In the genomic region with DNA sequence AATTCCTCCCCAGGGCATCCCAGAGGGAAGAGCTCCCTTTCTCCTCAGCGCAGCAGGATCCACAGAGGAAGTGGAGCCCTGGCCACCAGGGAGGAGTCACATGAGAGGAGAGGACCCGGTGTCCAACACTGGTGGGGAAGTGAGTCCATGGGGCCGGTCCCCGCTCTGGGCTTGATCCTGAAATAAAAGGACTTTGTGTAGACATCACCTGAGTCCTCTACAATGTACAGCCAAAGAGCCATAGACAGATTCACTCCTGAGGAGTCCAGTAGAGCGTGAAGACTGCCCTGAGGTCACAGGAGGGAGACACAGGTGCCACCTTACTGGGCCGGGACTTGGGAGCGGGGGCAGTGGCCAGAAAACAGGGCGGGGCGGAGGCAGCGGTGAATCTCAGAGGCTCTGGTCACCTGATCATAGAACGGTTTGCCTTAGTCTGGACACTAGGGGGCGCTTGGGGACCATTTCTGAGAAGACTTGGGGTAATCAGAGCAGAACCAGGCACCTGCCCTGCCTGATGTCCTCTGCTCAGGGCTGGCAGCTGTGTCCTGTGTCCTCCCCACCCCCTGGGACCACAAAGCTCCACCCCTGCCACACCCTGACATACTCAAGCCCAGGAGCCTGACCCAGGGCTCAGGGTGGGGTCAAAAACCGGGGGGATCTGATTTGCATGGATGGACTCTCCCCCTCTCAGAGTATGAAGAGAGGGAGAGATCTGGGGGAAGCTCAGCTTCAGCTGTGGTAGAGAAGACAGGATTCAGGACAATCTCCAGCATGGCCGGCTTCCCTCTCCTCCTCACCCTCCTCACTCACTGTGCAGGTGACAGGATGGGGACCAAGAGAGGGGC, we compare ENCODE assay signal across 9 cellular contexts.
A peak's percentile ranks its signal among the peaks of the same experiment; 100 is the strongest.
DNase-seq lines count a peak whose midpoint lies in the region; ATAC-seq, FAIRE-seq and TF ChIP-seq lines count a peak whose summit lies in the region.
"Had no signal": no experiment of that assay in that cellular context is flagged by ENCODE, and none has a peak within 500 bp of the region (broad histone marks: within the 10 kb centered on the region; RNA-seq: fewer than 3 reads in every experiment).

No MANE protein-coding gene starts in this region.

- ATAC-seq in GM21528 (IDR thresholded peaks at IDR 0.05; ENCODE audit: low FRiP score, unreplicated experiment): peak; percentile 73
- peak; percentile 78 to 99 (median 96) for ATAC-seq in pancreas
- peak; percentile 95 for ATAC-seq in upper lobe of right lung

- no peaks in the 10 kb centered on the region for H3K36me3 Mint-ChIP-seq in Caco-2 (ENCODE audit: insufficient read depth, unreplicated experiment)

- no peaks in the 10 kb centered on the region for H3K79me2 ChIP-seq in Loucy (ENCODE audit: insufficient read depth, low read length)

- TF ChIP-seq CTCF in Caco-2 (IDR thresholded peaks at IDR 0.05; ENCODE audit: insufficient read depth in 1 of 2, low read depth in 1 of 2, low read length in 1 of 2, severe bottlenecking in 1 of 2, unreplicated experiment in 1 of 2): peak; percentile 67 to 79
- TF ChIP-seq CTCF in Loucy (conservative IDR thresholded peaks at IDR 0.05; ENCODE audit: low read length): peak; percentile 78
- TF ChIP-seq CTCF in pancreas (IDR thresholded peaks at IDR 0.05): peak; percentile 37 to 55 (median 50)
- TF ChIP-seq CTCF in upper lobe of right lung (IDR thresholded peaks at IDR 0.05): peak; percentile 60

- H3K27me3 Mint-ChIP-seq in Caco-2 (ENCODE audit: insufficient read depth, unreplicated experiment): peaks cover 16% of the 10 kb centered on the region

- H3K27ac ChIP-seq in pancreas: no peak overlapping the region
- H3K27ac ChIP-seq in upper lobe of right lung: no peak overlapping the region

- H3K4me1 Mint-ChIP-seq in Caco-2 (ENCODE audit: low read depth, unreplicated experiment): no peaks in the 10 kb centered on the region

- POLR2A ChIA-PET in Caco-2 (lab: Charles Lee): no interaction called here

- peak; percentile 88 to 91 for DNase-seq in Caco-2
- peak; percentile 51 for DNase-seq in RPMI7951 (ENCODE audit: low read depth)
- peak; percentile 35 to 47 for DNase-seq in activated T-helper 1 cell treated with anti-CD3 and anti-CD28 coated beads, Interleukin-2, amount 50 U/mL, for 16 hours (ENCODE audit: low read depth in 1 of 2, low spot score in 1 of 2)
- DNase-seq in frontal cortex (ENCODE audit: low spot score in 2 of 2): peak; percentile 63 to 71
- peak; percentile 67 to 89 (median 78) for DNase-seq in pancreas
- DNase-seq in upper lobe of right lung: peak; percentile 80

- intact Hi-C loops in Caco-2 (cut with micrococcal nuclease; ENCODE audit: unreplicated experiment): loop anchor here (1.0 to 2.0 kb wide), 3 partner anchors 14 to 65 kb away; no protein-coding TSS in a partner anchor
- intact Hi-C loops in pancreas (cut with DNase I): no loop called here
- intact Hi-C loops in upper lobe of right lung (cut with DNase I): no loop called here

- H3K36me3 ChIP-seq in Caco-2 (ENCODE audit: control insufficient read depth, insufficient read depth, low read length) (no peaks in the 10 kb centered on the region), Loucy (ENCODE audit: insufficient read depth, low read length) (no peaks in the 10 kb centered on the region), pancreas (no peaks in the 10 kb centered on the region), upper lobe of right lung (no peaks in the 10 kb centered on the region)

- no peak overlapping the region for H3K27ac Mint-ChIP-seq in Caco-2 (ENCODE audit: unreplicated experiment)

- no peak overlapping the region for H3K9ac ChIP-seq in Loucy (ENCODE audit: low read depth, low read length, poor library complexity, severe bottlenecking)

- H3K4me1 ChIP-seq in Caco-2 (no peaks in the 10 kb centered on the region), Loucy (ENCODE audit: insufficient read depth, low read length, poor library complexity, severe bottlenecking) (peaks cover 4% of the 10 kb centered on the region), pancreas (no peaks in the 10 kb centered on the region), upper lobe of right lung (no peaks in the 10 kb centered on the region)

- peak overlapping the region; percentile 96 for H2AFZ ChIP-seq in Loucy (ENCODE audit: low read length)

- no peaks in the 10 kb centered on the region for H3K9me2 ChIP-seq in Loucy (replicated peaks; ENCODE audit: low read depth, low read length)

- no peak overlapping the region for H3K4me3 Mint-ChIP-seq in Caco-2 (ENCODE audit: unreplicated experiment)

- no TSS peak for BruUV-seq in Caco-2 (replicated peaks; lab: Mats Ljungman, UMichigan)

- H3K9me3 Mint-ChIP-seq in Caco-2 (ENCODE audit: unreplicated experiment): no peaks in the 10 kb centered on the region

- H3K9me3 ChIP-seq in Caco-2 (no peaks in the 10 kb centered on the region), Loucy (ENCODE audit: insufficient read depth, low read depth, low read length) (no peaks in the 10 kb centered on the region), pancreas (no peaks in the 10 kb centered on the region), upper lobe of right lung (no peaks in the 10 kb centered on the region)

- H3K4me2 ChIP-seq in Loucy (ENCODE audit: low read depth, low read length, poor library complexity, severe bottlenecking): peak overlapping the region; percentile 71

- WGBS in pancreas, 2 donors: 10 to 15% methylated on average over 13 to 14 of the region's 14 CpGs

- H4K20me1 ChIP-seq in Loucy (ENCODE audit: insufficient read depth, low read length, poor library complexity, severe bottlenecking): no peaks in the 10 kb centered on the region

- H3K4me3 ChIP-seq in Caco-2 (ENCODE audit: low read depth, low read length): no peak overlapping the region
- peak overlapping the region; percentile 56 for H3K4me3 ChIP-seq in Loucy (ENCODE audit: low read length, poor library complexity, severe bottlenecking)
- no peak overlapping the region for H3K4me3 ChIP-seq in pancreas
- H3K4me3 ChIP-seq in upper lobe of right lung: no peak overlapping the region

- FAIRE-seq in frontal cortex (lab: Jason Lieb, UNC) (no peak), pancreas (lab: Jason Lieb, UNC) (no peak)
- FAIRE-seq: colon had no signal

- H3K27me3 ChIP-seq in Caco-2 (replicated peaks; ENCODE audit: control insufficient read depth, insufficient read depth, low read length) (no peaks in the 10 kb centered on the region), Loucy (ENCODE audit: insufficient read depth, low read length, poor library complexity, severe bottlenecking) (no peaks in the 10 kb centered on the region), pancreas (no peaks in the 10 kb centered on the region), upper lobe of right lung (peaks cover 18% of the 10 kb centered on the region)

- H3F3A ChIP-seq in Loucy (ENCODE audit: low read depth): no peaks in the 10 kb centered on the region

- CTCF ChIA-PET in Caco-2 (lab: Charles Lee): interaction anchor here (0.6 kb wide), 1 partner anchor 9 kb away, joined by 3 read pairs; no protein-coding TSS in a partner anchor
